ENCODE assay signal across 23 cellular contexts in genomic region chr17:81680150-81680549, GRCh38. TPM values are rescaled to one million over a fixed set of nuclear protein-coding genes. Genes with fewer than 3 reads are reported as not detected.
DNase-seq lines count a peak whose midpoint lies in the region; ATAC-seq and TF ChIP-seq lines count a peak whose summit lies in the region.
"Had no signal": no experiment of that assay in that cellular context is flagged by ENCODE, and none has a peak within 500 bp of the region (broad histone marks: within the 10 kb centered on the region; RNA-seq: fewer than 3 reads in every experiment).

No MANE protein-coding gene starts in this region.

- H3K4me1 ChIP-seq in left ventricle myocardium inferior (peaks cover 45% of the 10 kb centered on the region), heart left ventricle (peaks cover 5 to 41% (median 20%) of the 10 kb centered on the region in 12 donors), HEK293 (ENCODE audit: control insufficient read depth, insufficient read depth, low read length) (peaks cover 4% of the 10 kb centered on the region), right lobe of liver (peaks cover 0 to 36% (median 10%) of the 10 kb centered on the region in 4 donors)

- H3K9me3 ChIP-seq in left ventricle myocardium inferior (replicated peaks) = no peaks in the 10 kb centered on the region
- no peaks in the 10 kb centered on the region for H3K9me3 ChIP-seq in heart left ventricle
- H3K9me3 ChIP-seq in HEK293 (ENCODE audit: control insufficient read depth, insufficient read depth, low read depth, low read length) = no peaks in the 10 kb centered on the region
- no peaks in the 10 kb centered on the region for H3K9me3 ChIP-seq in right lobe of liver
- H3K9me3 ChIP-seq: BLaER1 treated with 17β-estradiol and CSF1 and Interleukin-3, amounts not matched to agents 10 nM and 100 nM; SJSA1 had no signal

- no peak overlapping the region for H3K4me3 ChIP-seq in left ventricle myocardium inferior
- H3K4me3 ChIP-seq in heart left ventricle = no peak overlapping the region
- no peak overlapping the region for H3K4me3 ChIP-seq in HEK293 (ENCODE audit: low read depth, low read length)
- no peak overlapping the region for H3K4me3 ChIP-seq in right lobe of liver
- H3K4me3 ChIP-seq: BLaER1 treated with 17β-estradiol and CSF1 and Interleukin-3, amounts not matched to agents 10 nM and 100 nM; SJSA1 had no signal

- H3K27ac Mint-ChIP-seq in type B pancreatic cell = no peak overlapping the region
- H3K27ac Mint-ChIP-seq: CD8-positive, alpha-beta T cell; H9 had no signal

- no peak for TF ChIP-seq CTCF in left ventricle myocardium inferior (IDR thresholded peaks at IDR 0.05; ENCODE audit: borderline replicate concordance)
- no peak for TF ChIP-seq CTCF in heart left ventricle (IDR thresholded peaks at IDR 0.05)
- no peak for TF ChIP-seq CTCF in HEK293 (tag by site-specific recombination; IDR thresholded peaks at IDR 0.05)
- TF ChIP-seq CTCF in right lobe of liver (IDR thresholded peaks at IDR 0.05) = no peak
- no peak for TF ChIP-seq CTCF in type B pancreatic cell (conservative IDR thresholded peaks at IDR 0.05)

- 67 to 74% (median 72%) methylated on average over 11 of the region's 11 CpGs for WGBS in heart left ventricle, 4 donors
- WGBS in right lobe of liver (ENCODE audit: insufficient coverage, low coverage, low lambda C conversion rate, missing lambda C conversion rate) = 39% methylated on average over 11 of the region's 11 CpGs

- ATAC-seq in heart left ventricle = no peak
- peak; percentile 33 to 57 (median 45) for ATAC-seq in right lobe of liver
- ATAC-seq: CD8-positive, alpha-beta T cell; Right ventricle myocardium inferior had no signal

- peaks cover 4% of the 10 kb centered on the region for H3K36me3 Mint-ChIP-seq in type B pancreatic cell

- CTCF ChIA-PET in HEK293 (lab: Yijun Ruan, JAX) = interaction anchor here (0.8 kb wide), 1 partner anchor 13 kb away, joined by 3 read pairs; no protein-coding TSS in a partner anchor

- TF ChIP-seq POLR2A in heart left ventricle (IDR thresholded peaks at IDR 0.05) (no peak), right lobe of liver (IDR thresholded peaks at IDR 0.05) (no peak)

- intact Hi-C loops in left ventricle myocardium inferior (cut with micrococcal nuclease) (no loop called here), heart left ventricle (cut with DNase I) (no loop called here), right lobe of liver (cut with DNase I) (no loop called here)

- H3K27me3 Mint-ChIP-seq in type B pancreatic cell = no peaks in the 10 kb centered on the region

- H3K9me3 Mint-ChIP-seq in type B pancreatic cell = no peaks in the 10 kb centered on the region
- H3K9me3 Mint-ChIP-seq: CD8-positive, alpha-beta T cell; H9 had no signal

- peaks cover 22% of the 10 kb centered on the region for H3K4me1 Mint-ChIP-seq in type B pancreatic cell (ENCODE audit: unreplicated experiment)

- H3K27ac ChIP-seq in left ventricle myocardium inferior (replicated peaks) (peak overlapping the region; percentile 45), heart left ventricle (peak overlapping the region in 1 of 12 donors; percentile 2), HEK293 (ENCODE audit: extremely low read depth, low read depth, low read length) (no peak overlapping the region), right lobe of liver (peak overlapping the region in 2 of 3 donors; percentile 25 to 47)
- H3K27ac ChIP-seq: HL-60, KMS-11, SJSA1 had no signal

- POLR2A ChIA-PET in HEK293 (lab: Yijun Ruan, JAX) = interaction anchor here (0.7 to 2.9 kb wide), 5 partner anchors 13 to 43 kb away, joined by 3 to 14 read pairs (median 3); partner anchors contain the start of genes CCDC137, MRPL12, NPLOC4 and OXLD1

- H3K4me3 Mint-ChIP-seq in type B pancreatic cell = peak overlapping the region; percentile 32
- H3K4me3 Mint-ChIP-seq: CD8-positive, alpha-beta T cell; H9 had no signal

- H3K27me3 ChIP-seq in left ventricle myocardium inferior (ENCODE audit: low read depth) (no peaks in the 10 kb centered on the region), heart left ventricle (no peaks in the 10 kb centered on the region), right lobe of liver (no peaks in the 10 kb centered on the region)
- H3K27me3 ChIP-seq: BLaER1 treated with 17β-estradiol and CSF1 and Interleukin-3, amounts not matched to agents 10 nM and 100 nM; SJSA1 had no signal

- H3K36me3 ChIP-seq in left ventricle myocardium inferior = no peaks in the 10 kb centered on the region
- peaks cover 0 to 18% (median 4%) of the 10 kb centered on the region in 9 donors for H3K36me3 ChIP-seq in heart left ventricle
- H3K36me3 ChIP-seq in HEK293 (ENCODE audit: control insufficient read depth in 2 of 2, insufficient read depth in 1 of 2, low read length in 2 of 2) = peaks cover 1 to 23% of the 10 kb centered on the region in 2 experiments; a peak in 2 of 3 replicates
- H3K36me3 ChIP-seq in right lobe of liver = no peaks in the 10 kb centered on the region

- DNase-seq in left ventricle myocardium inferior (no peak), heart left ventricle (no peak), right lobe of liver (peak in 2 of 3 donors; percentile 72 to 75), type B pancreatic cell (ENCODE audit: extremely low spot score, unreplicated experiment) (no peak), EL (no peak), HT-29 (ENCODE audit: low spot score) (no peak)
- DNase-seq: Calu3, DMS153, H9, NCI-H1105, NCI-H2029 treated with DMSO at 0.1 percent for 48 hours, NCI-H2171, NCI-H345, NCI-H524, NCI-H82, OCI-M1 had no signal

TF ChIP-seq in HEK293, 187 proteins besides CTCF, POLR2A, EP300 and RAD21:
- TF ChIP-seq ZNF843 (tag by site-specific recombination; IDR thresholded peaks at IDR 0.05) (no peak), SCRT2 (tag by site-specific recombination; IDR thresholded peaks at IDR 0.05) (peak; percentile 42; the same call in 1 of the 2 replicates)

RNA-seq across cellular contexts. Expression of gene ARL16, which starts 3.4 kb away (rescaled TPM):
- total RNA-seq in left ventricle myocardium inferior (9.0 TPM), heart left ventricle (10 to 100 TPM; 10.2 to 22.3 (median 13.3) TPM), right lobe of liver (10 to 100 TPM in 4 of 6 experiments, 1 to 10 TPM in 2; 5.3 to 16.8 (median 11.1) TPM), type B pancreatic cell (ENCODE audit: low replicate concordance) (41.5 and 47.2 TPM in 2 replicates)
- 10 to 100 TPM; 22.4 to 23.6 TPM for polyA plus RNA-seq in heart left ventricle
- 36.5 and 39.7 TPM in 2 replicates for total RNA-seq in HT-29 (2014; rRNA removed; shearing (Covaris generic))

RNA-seq across cellular contexts. Expression of gene HGS, which starts 3.7 kb away (rescaled TPM):
- total RNA-seq in left ventricle myocardium inferior (50.5 TPM), heart left ventricle (10 to 100 TPM; 37.4 to 90.8 (median 40.3) TPM), right lobe of liver (10 to 100 TPM; 30.6 to 46.3 (median 37.3) TPM), type B pancreatic cell (ENCODE audit: low replicate concordance) (115 and 119 TPM in 2 replicates)
- polyA plus RNA-seq in heart left ventricle = 10 to 100 TPM; 53.8 to 81.4 TPM
- 177 and 183 TPM in 2 replicates for total RNA-seq in HT-29 (2014; rRNA removed; shearing (Covaris generic))

RNA-seq across cellular contexts. Expression of gene CCDC137, which starts 13.6 kb away (rescaled TPM):
- 5.6 TPM for total RNA-seq in left ventricle myocardium inferior
- total RNA-seq in heart left ventricle = 10 to 100 TPM in 1 of 9 donors, 1 to 10 TPM in 8; 3.5 to 10.1 (median 6.3) TPM
- 10 to 100 TPM in 1 of 2 donors, 1 to 10 TPM in 1; 8.2 to 20.0 TPM for polyA plus RNA-seq in heart left ventricle
- 10 to 100 TPM in 1 of 6 experiments, 1 to 10 TPM in 5; 5.5 to 35.0 (median 6.5) TPM for total RNA-seq in right lobe of liver
- 27.5 and 32.1 TPM in 2 replicates for total RNA-seq in type B pancreatic cell (ENCODE audit: low replicate concordance)
- total RNA-seq in HT-29 (2014; rRNA removed; shearing (Covaris generic)) = 33.8 and 33.9 TPM in 2 replicates

RNA-seq across cellular contexts. Expression of gene OXLD1, which starts 13.7 kb away (rescaled TPM):
- total RNA-seq in left ventricle myocardium inferior (18.4 TPM), heart left ventricle (10 to 100 TPM; 16.9 to 28.8 (median 21.7) TPM), right lobe of liver (10 to 100 TPM in 5 of 6 experiments, 1 to 10 TPM in 1; 8.3 to 24.3 (median 14.6) TPM), type B pancreatic cell (ENCODE audit: low replicate concordance) (24.0 and 28.1 TPM in 2 replicates)
- 10 to 100 TPM; 27.0 to 42.9 TPM for polyA plus RNA-seq in heart left ventricle
- total RNA-seq in HT-29 (2014; rRNA removed; shearing (Covaris generic)) = 97.8 and 104 TPM in 2 replicates

RNA-seq across cellular contexts. Expression of gene MRPL12, which starts 23.0 kb away (rescaled TPM):
- total RNA-seq in left ventricle myocardium inferior (157 TPM), heart left ventricle (100 to 1,000 TPM in 8 of 9 donors, 10 to 100 TPM in 1; 98.8 to 182 (median 133) TPM), right lobe of liver (100 to 1,000 TPM in 2 of 6 experiments, 10 to 100 TPM in 4; 43.8 to 119 (median 59.3) TPM), type B pancreatic cell (ENCODE audit: low replicate concordance) (87.9 and 107 TPM in 2 replicates)
- 100 to 1,000 TPM; 343 to 525 TPM for polyA plus RNA-seq in heart left ventricle
- total RNA-seq in HT-29 (2014; rRNA removed; shearing (Covaris generic)) = 72.5 and 88.4 TPM in 2 replicates

Comparison
In these comparisons a context has a peak if more than half of its experiments do, and no peak if none do; other contexts are left out.
1. DNase-seq: peak in right lobe of liver (2 of 3); none in left ventricle myocardium inferior (single experiment), heart left ventricle (0 of 5), type B pancreatic cell (single experiment), EL (single experiment) and HT-29 (single experiment).
2. ATAC-seq: peak in right lobe of liver (4 of 4); none in heart left ventricle (0 of 4).